ENCODE assay signal across 8 cellular contexts in genomic region chr16:56988948-56989945, GRCh38.
DNase-seq lines count a peak whose midpoint lies in the region; ATAC-seq lines count a peak whose summit lies in the region.

Gene NLRC5, plus strand, starts transcription at chr16:56989557. Its CDS starts 31,156 bp downstream, at chr16:57020713.

- DNase-seq in NCI-H510A (lab: John Stamatoyannopoulos, UW) (peak; percentile 45), left kidney (ENCODE audit: low read depth, low spot score) (peak; percentile 90)
- DNase-seq in activated CD4-positive, alpha-beta T cell treated with anti-CD3 and anti-CD28 coated beads for 48 hours: peak; percentile 94
- DNase-seq in stimulated activated CD4-positive, alpha-beta T cell treated with anti-CD3 and anti-CD28 coated beads, Interleukin-1b, Interleukin-23, amount 100 ng/mL, for 48 hours: peak; percentile 94

- peaks cover 54% of the 10 kb centered on the region for H3K4me1 ChIP-seq in ACC112 (ENCODE audit: control insufficient read depth, insufficient read depth, low read length, unreplicated experiment)

- peaks cover 74% of the 10 kb centered on the region for H3K79me2 ChIP-seq in ACC112 (ENCODE audit: control insufficient read depth, insufficient read depth, low read length, unreplicated experiment)

- ATAC-seq in GM18858 (IDR thresholded peaks at IDR 0.05; ENCODE audit: unreplicated experiment) (peak; percentile 70), HG03066 (IDR thresholded peaks at IDR 0.05; ENCODE audit: low read depth, unreplicated experiment) (peak; percentile 72)

- peak within 1 kb of the TSS; percentile 66 for H3K27ac ChIP-seq in ACC112 (ENCODE audit: low read depth, low read length)
- peak within 1 kb of the TSS; percentile 80 for H3K27ac ChIP-seq in cingulate gyrus (ENCODE audit: low read depth, low read length)

- no peaks in the 10 kb centered on the region for H3K36me3 ChIP-seq in ACC112 (ENCODE audit: insufficient read depth, low read length)

- no peaks in the 10 kb centered on the region for H3K27me3 ChIP-seq in ACC112 (ENCODE audit: insufficient read depth, low read length)

- H2AFZ ChIP-seq in ACC112 (ENCODE audit: low read length, unreplicated experiment): peak within 1 kb of the TSS; percentile 34

- peak within 1 kb of the TSS; percentile 87 for H3K4me3 ChIP-seq in ACC112 (ENCODE audit: low read depth, low read length)

Comparison
In these comparisons a context has a peak if more than half of its experiments do, and no peak if none do; other contexts are left out.
1. Peak in every context shown above with its lines: DNase-seq, ATAC-seq, H3K4me3 ChIP-seq and H3K27ac ChIP-seq.